17 cellular contexts compared by ENCODE assay signal in the genomic region with DNA sequence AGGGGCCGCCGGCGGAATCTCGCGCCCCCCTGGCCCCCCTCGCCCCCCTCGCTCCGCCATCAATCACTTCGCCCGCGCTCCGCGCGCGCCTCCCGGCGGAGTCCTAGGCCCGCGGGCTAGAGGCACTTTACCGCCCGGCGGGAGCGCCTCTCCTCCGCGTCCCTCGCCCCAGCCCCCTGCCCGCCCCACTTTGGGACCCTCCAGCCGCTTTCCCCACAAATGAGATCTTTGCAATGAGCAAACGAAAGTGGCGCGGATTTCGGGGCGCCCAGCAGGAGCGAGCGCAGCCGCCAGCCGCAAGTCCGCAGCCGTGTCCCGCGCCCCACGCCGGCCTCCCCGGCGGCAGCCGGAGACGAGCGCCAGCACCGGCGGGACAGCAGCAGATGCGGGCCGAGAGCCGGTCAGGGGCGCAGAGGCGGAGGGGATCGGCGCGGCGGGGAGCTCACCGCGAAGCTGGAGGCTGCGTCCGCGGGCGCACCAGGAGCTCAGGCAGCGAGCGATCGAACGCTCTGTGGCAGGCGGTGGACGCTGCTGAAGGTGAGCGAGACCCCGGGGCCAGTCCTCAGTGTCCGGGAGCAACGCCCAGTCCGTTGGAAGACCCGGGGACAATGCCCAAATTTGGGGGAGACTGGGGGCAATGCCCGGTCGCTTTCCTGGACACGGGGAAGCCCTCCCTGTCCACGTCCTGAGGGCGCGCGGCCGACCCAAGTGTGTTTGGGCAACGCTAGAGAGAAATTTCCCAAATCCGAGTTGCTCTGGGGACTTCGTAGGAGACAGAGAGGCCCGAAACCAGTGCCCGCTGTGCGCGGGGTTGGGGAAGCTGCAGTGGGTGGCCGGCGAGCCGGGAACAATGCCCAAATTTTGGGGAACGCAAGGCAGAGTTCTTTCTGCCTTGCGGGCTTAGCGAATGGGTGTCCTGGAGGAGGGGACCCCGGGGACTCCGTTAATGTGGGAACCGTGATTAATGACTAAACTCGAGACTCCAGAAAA. TPM values are rescaled to one million over a fixed set of nuclear protein-coding genes. Genes with fewer than 3 reads are reported as not detected.
A peak's percentile ranks its signal among the peaks of the same experiment; 100 is the strongest.
DNase-seq lines count a peak whose midpoint lies in the region; ATAC-seq and TF ChIP-seq lines count a peak whose summit lies in the region.
"Had no signal": no experiment of that assay in that cellular context is flagged by ENCODE, and none has a peak within 500 bp of the region (broad histone marks: within the 10 kb centered on the region; RNA-seq: fewer than 3 reads in every experiment).

No MANE protein-coding gene starts in this region.

- H2AFZ ChIP-seq in PC-9, result no peak overlapping the region

- ATAC-seq in activated naive CD8-positive, alpha-beta T cell treated with anti-CD3 and anti-CD28 coated beads, Interleukin-2, amount 10 ng/mL, durations not matched to agents 7 days and 5 days (ENCODE audit: low read depth), result no peak
- no peak for ATAC-seq in stimulated activated naive B cell treated with anti-CD40 and anti-IgM and Interleukin-4, amounts not matched to agents 10 μg/mL and 1 μg/mL and 100 μg/mL, for 72 hours (replicated peaks)
- ATAC-seq: foreskin keratinocyte, K562 had no signal

- no peaks in the 10 kb centered on the region for H4K20me1 ChIP-seq in PC-9 (ENCODE audit: insufficient read depth)

- H3K27ac ChIP-seq in A673 (ENCODE audit: low read depth, low read length, poor library complexity, severe bottlenecking), result no peak overlapping the region
- H3K27ac ChIP-seq in PC-9, result no peak overlapping the region
- H3K27ac ChIP-seq: ascending aorta, foreskin keratinocyte, neutrophil had no signal

- no peak overlapping the region for H3K4me3 Mint-ChIP-seq in activated naive CD8-positive, alpha-beta T cell treated with anti-CD3 and anti-CD28 coated beads, Interleukin-2, amount 10 ng/mL, durations not matched to agents 7 days and 5 days
- no peak overlapping the region for H3K4me3 Mint-ChIP-seq in activated naive CD8-positive, alpha-beta T cell treated with anti-CD3 and anti-CD28 coated beads for 36 hours
- H3K4me3 Mint-ChIP-seq in chondrocyte (ENCODE audit: unreplicated experiment), result no peak overlapping the region
- H3K4me3 Mint-ChIP-seq in mesothelial cell of epicardium, result peak overlapping the region; percentile 87
- H3K4me3 Mint-ChIP-seq in stimulated activated naive B cell treated with anti-CD40 and anti-IgM and Interleukin-4, amounts not matched to agents 10 μg/mL and 1 μg/mL and 100 μg/mL, for 72 hours, result peak overlapping the region; percentile 19 to 46
- no peak overlapping the region for H3K4me3 Mint-ChIP-seq in activated T-helper 1 cell treated with anti-CD3 and anti-CD28 coated beads, Interleukin-12 subunit alpha, Interleukin-12 subunit beta, Interleukin-2, Interleukin-4 antibody, amounts not matched to agents 30 ng/mL and 10 ng/mL and 1 ng/mL, durations not matched to agents 14 hours and 24 hours and 36 hours

- peaks cover 3% of the 10 kb centered on the region for H3K4me1 Mint-ChIP-seq in activated naive CD8-positive, alpha-beta T cell treated with anti-CD3 and anti-CD28 coated beads, Interleukin-2, amount 10 ng/mL, durations not matched to agents 7 days and 5 days
- H3K4me1 Mint-ChIP-seq in activated naive CD8-positive, alpha-beta T cell treated with anti-CD3 and anti-CD28 coated beads for 36 hours, result peaks cover 28% of the 10 kb centered on the region
- peaks cover 21% of the 10 kb centered on the region for H3K4me1 Mint-ChIP-seq in chondrocyte (ENCODE audit: low read depth)
- peaks cover 33% of the 10 kb centered on the region for H3K4me1 Mint-ChIP-seq in mesothelial cell of epicardium
- peaks cover 32 to 63% of the 10 kb centered on the region in 2 donors for H3K4me1 Mint-ChIP-seq in stimulated activated naive B cell treated with anti-CD40 and anti-IgM and Interleukin-4, amounts not matched to agents 10 μg/mL and 1 μg/mL and 100 μg/mL, for 72 hours
- H3K4me1 Mint-ChIP-seq in activated T-helper 1 cell treated with anti-CD3 and anti-CD28 coated beads, Interleukin-12 subunit alpha, Interleukin-12 subunit beta, Interleukin-2, Interleukin-4 antibody, amounts not matched to agents 30 ng/mL and 10 ng/mL and 1 ng/mL, durations not matched to agents 14 hours and 24 hours and 36 hours (ENCODE audit: low read depth), result peaks cover 12% of the 10 kb centered on the region

- TF ChIP-seq CTCF in chondrocyte (IDR thresholded peaks at IDR 0.05), result peak; percentile 22
- no peak for TF ChIP-seq CTCF in mesothelial cell of epicardium (IDR thresholded peaks at IDR 0.05; ENCODE audit: unreplicated experiment)
- no peak for TF ChIP-seq CTCF in A673 (conservative IDR thresholded peaks at IDR 0.05; ENCODE audit: low read depth, low read length)
- TF ChIP-seq CTCF in PC-9 (conservative IDR thresholded peaks at IDR 0.05), result no peak

- H3K4me1 ChIP-seq in A673 (ENCODE audit: insufficient read depth, low read length, poor library complexity, severe bottlenecking) (no peaks in the 10 kb centered on the region), PC-9 (replicated peaks; ENCODE audit: insufficient read depth) (peaks cover 13% of the 10 kb centered on the region)

- no peak overlapping the region for H3K4me2 ChIP-seq in PC-9

- H3K36me3 Mint-ChIP-seq in activated naive CD8-positive, alpha-beta T cell treated with anti-CD3 and anti-CD28 coated beads, Interleukin-2, amount 10 ng/mL, durations not matched to agents 7 days and 5 days, result no peaks in the 10 kb centered on the region
- no peaks in the 10 kb centered on the region for H3K36me3 Mint-ChIP-seq in activated naive CD8-positive, alpha-beta T cell treated with anti-CD3 and anti-CD28 coated beads for 36 hours
- no peaks in the 10 kb centered on the region for H3K36me3 Mint-ChIP-seq in chondrocyte (ENCODE audit: low read depth)
- no peaks in the 10 kb centered on the region for H3K36me3 Mint-ChIP-seq in mesothelial cell of epicardium
- H3K36me3 Mint-ChIP-seq in stimulated activated naive B cell treated with anti-CD40 and anti-IgM and Interleukin-4, amounts not matched to agents 10 μg/mL and 1 μg/mL and 100 μg/mL, for 72 hours, result no peaks in the 10 kb centered on the region
- H3K36me3 Mint-ChIP-seq in activated T-helper 1 cell treated with anti-CD3 and anti-CD28 coated beads, Interleukin-12 subunit alpha, Interleukin-12 subunit beta, Interleukin-2, Interleukin-4 antibody, amounts not matched to agents 30 ng/mL and 10 ng/mL and 1 ng/mL, durations not matched to agents 14 hours and 24 hours and 36 hours (ENCODE audit: low read depth), result no peaks in the 10 kb centered on the region

- no peaks in the 10 kb centered on the region for H3K9me2 ChIP-seq in PC-9 (ENCODE audit: insufficient read depth)

- CTCF ChIA-PET in A673 (lab: Charles Lee), result no interaction called here
- CTCF ChIA-PET in PC-9 (lab: Charles Lee), result interaction anchor here (0.6 kb wide), 1 partner anchor 11 kb away, joined by 7 read pairs; no protein-coding TSS in a partner anchor

- H3K79me2 ChIP-seq in PC-9 (ENCODE audit: low read depth), result no peaks in the 10 kb centered on the region

- no peaks in the 10 kb centered on the region for H3K9me3 Mint-ChIP-seq in activated naive CD8-positive, alpha-beta T cell treated with anti-CD3 and anti-CD28 coated beads, Interleukin-2, amount 10 ng/mL, durations not matched to agents 7 days and 5 days
- H3K9me3 Mint-ChIP-seq in activated naive CD8-positive, alpha-beta T cell treated with anti-CD3 and anti-CD28 coated beads for 36 hours, result no peaks in the 10 kb centered on the region
- H3K9me3 Mint-ChIP-seq in chondrocyte (ENCODE audit: low read depth) (no peaks in the 10 kb centered on the region), mesothelial cell of epicardium (no peaks in the 10 kb centered on the region)
- H3K9me3 Mint-ChIP-seq in stimulated activated naive B cell treated with anti-CD40 and anti-IgM and Interleukin-4, amounts not matched to agents 10 μg/mL and 1 μg/mL and 100 μg/mL, for 72 hours, result no peaks in the 10 kb centered on the region
- no peaks in the 10 kb centered on the region for H3K9me3 Mint-ChIP-seq in activated T-helper 1 cell treated with anti-CD3 and anti-CD28 coated beads, Interleukin-12 subunit alpha, Interleukin-12 subunit beta, Interleukin-2, Interleukin-4 antibody, amounts not matched to agents 30 ng/mL and 10 ng/mL and 1 ng/mL, durations not matched to agents 14 hours and 24 hours and 36 hours

- POLR2A ChIA-PET in activated naive CD8-positive, alpha-beta T cell treated with anti-CD3 and anti-CD28 coated beads, Interleukin-2, amount 10 ng/mL, durations not matched to agents 7 days and 5 days (lab: Charles Lee), result no interaction called here
- POLR2A ChIA-PET in A673 (lab: Charles Lee; ENCODE audit: low non-redundant PET) (no interaction called here), PC-9 (lab: Charles Lee; ENCODE audit: unreplicated experiment) (no interaction called here)

- peak overlapping the region; percentile 17 for H3K27ac Mint-ChIP-seq in activated naive CD8-positive, alpha-beta T cell treated with anti-CD3 and anti-CD28 coated beads, Interleukin-2, amount 10 ng/mL, durations not matched to agents 7 days and 5 days
- no peak overlapping the region for H3K27ac Mint-ChIP-seq in activated naive CD8-positive, alpha-beta T cell treated with anti-CD3 and anti-CD28 coated beads for 36 hours
- no peak overlapping the region for H3K27ac Mint-ChIP-seq in chondrocyte (ENCODE audit: unreplicated experiment)
- peak overlapping the region; percentile 90 for H3K27ac Mint-ChIP-seq in mesothelial cell of epicardium
- H3K27ac Mint-ChIP-seq in stimulated activated naive B cell treated with anti-CD40 and anti-IgM and Interleukin-4, amounts not matched to agents 10 μg/mL and 1 μg/mL and 100 μg/mL, for 72 hours, result peak overlapping the region; percentile 67
- H3K27ac Mint-ChIP-seq in activated T-helper 1 cell treated with anti-CD3 and anti-CD28 coated beads, Interleukin-12 subunit alpha, Interleukin-12 subunit beta, Interleukin-2, Interleukin-4 antibody, amounts not matched to agents 30 ng/mL and 10 ng/mL and 1 ng/mL, durations not matched to agents 14 hours and 24 hours and 36 hours, result no peak overlapping the region

- H3K4me3 ChIP-seq in A673 (ENCODE audit: low read depth, low read length, poor library complexity, severe bottlenecking) (no peak overlapping the region), PC-9 (no peak overlapping the region)
- H3K4me3 ChIP-seq: ascending aorta, K562, thoracic aorta had no signal

- peaks cover 70% of the 10 kb centered on the region for H3K27me3 Mint-ChIP-seq in activated naive CD8-positive, alpha-beta T cell treated with anti-CD3 and anti-CD28 coated beads, Interleukin-2, amount 10 ng/mL, durations not matched to agents 7 days and 5 days
- H3K27me3 Mint-ChIP-seq in activated naive CD8-positive, alpha-beta T cell treated with anti-CD3 and anti-CD28 coated beads for 36 hours, result peaks cover 80% of the 10 kb centered on the region
- peaks cover 45% of the 10 kb centered on the region for H3K27me3 Mint-ChIP-seq in chondrocyte (ENCODE audit: low read depth)
- peaks cover 73% of the 10 kb centered on the region for H3K27me3 Mint-ChIP-seq in mesothelial cell of epicardium (ENCODE audit: low read depth)
- H3K27me3 Mint-ChIP-seq in stimulated activated naive B cell treated with anti-CD40 and anti-IgM and Interleukin-4, amounts not matched to agents 10 μg/mL and 1 μg/mL and 100 μg/mL, for 72 hours, result peaks cover 47 to 85% of the 10 kb centered on the region in 2 donors
- peaks cover 57% of the 10 kb centered on the region for H3K27me3 Mint-ChIP-seq in activated T-helper 1 cell treated with anti-CD3 and anti-CD28 coated beads, Interleukin-12 subunit alpha, Interleukin-12 subunit beta, Interleukin-2, Interleukin-4 antibody, amounts not matched to agents 30 ng/mL and 10 ng/mL and 1 ng/mL, durations not matched to agents 14 hours and 24 hours and 36 hours (ENCODE audit: insufficient read depth)

- H3F3A ChIP-seq in PC-9 (ENCODE audit: insufficient read depth, low read depth), result peaks cover 16% of the 10 kb centered on the region

- no peaks in the 10 kb centered on the region for H3K9me3 ChIP-seq in A673 (ENCODE audit: low read depth, low read length, poor library complexity, severe bottlenecking)
- no peaks in the 10 kb centered on the region for H3K9me3 ChIP-seq in PC-9 (ENCODE audit: insufficient read depth, low read depth)
- H3K9me3 ChIP-seq: ascending aorta, neutrophil, thoracic aorta had no signal

- H3K27me3 ChIP-seq in A673 (replicated peaks; ENCODE audit: insufficient read depth, low read depth, low read length, poor library complexity) (peaks cover 87% of the 10 kb centered on the region), PC-9 (ENCODE audit: insufficient read depth, low read depth) (peaks cover 15% of the 10 kb centered on the region)

- intact Hi-C loops in A673 (cut with micrococcal nuclease; ENCODE audit: unreplicated experiment), result no loop called here
- intact Hi-C loops in activated T-helper 1 cell treated with anti-CD3 and anti-CD28 coated beads, Interleukin-12 subunit alpha, Interleukin-12 subunit beta, Interleukin-2, Interleukin-4 antibody, amounts not matched to agents 30 ng/mL and 10 ng/mL and 1 ng/mL, durations not matched to agents 14 hours and 24 hours and 36 hours (cut with micrococcal nuclease), result loop anchor here (5.0 kb wide), 1 partner anchor 568 kb away; a partner anchor contains a TSS
- intact Hi-C loops in PC-9 (cut with micrococcal nuclease; ENCODE audit: unreplicated experiment), result no loop called here

- BruUV-seq in A673 (replicated peaks; lab: Mats Ljungman, UMichigan), result no TSS peak
- no TSS peak for BruUV-seq in PC-9 (replicated peaks; lab: Mats Ljungman, UMichigan)

- DNase-seq in activated naive CD8-positive, alpha-beta T cell treated with anti-CD3 and anti-CD28 coated beads, Interleukin-2, amount 10 ng/mL, durations not matched to agents 7 days and 5 days, result peak; percentile 40
- DNase-seq in activated naive CD8-positive, alpha-beta T cell treated with anti-CD3 and anti-CD28 coated beads for 36 hours, result no peak
- DNase-seq in chondrocyte (ENCODE audit: low spot score), result no peak
- DNase-seq in mesothelial cell of epicardium (ENCODE audit: low spot score in 2 of 2, unreplicated experiment in 2 of 2), result peak in 1 of 2 experiments; percentile 66
- DNase-seq in stimulated activated naive B cell treated with anti-CD40 and anti-IgM and Interleukin-4, amounts not matched to agents 10 μg/mL and 1 μg/mL and 100 μg/mL, for 72 hours, result no peak
- no peak for DNase-seq in A673 (ENCODE audit: low spot score)
- DNase-seq in activated T-helper 1 cell treated with anti-CD3 and anti-CD28 coated beads, Interleukin-12 subunit alpha, Interleukin-12 subunit beta, Interleukin-2, Interleukin-4 antibody, amounts not matched to agents 30 ng/mL and 10 ng/mL and 1 ng/mL, durations not matched to agents 14 hours and 24 hours and 36 hours (ENCODE audit: low spot score), result no peak
- DNase-seq in PC-9, result no peak
- DNase-seq: activated CD4-positive, CD25-positive, alpha-beta regulatory T cell; effector CD4-positive, alpha-beta T cell; foreskin keratinocyte; NCI-H1436 treated with DMSO at 0.1 percent for 48 hours; NCI-H446 had no signal

- H3K36me3 ChIP-seq in A673 (ENCODE audit: insufficient read depth, low read length, poor library complexity, severe bottlenecking), result no peaks in the 10 kb centered on the region
- no peaks in the 10 kb centered on the region for H3K36me3 ChIP-seq in PC-9 (ENCODE audit: low read depth)
- H3K36me3 ChIP-seq: ascending aorta, neutrophil, thoracic aorta had no signal

RNA-seq across cellular contexts. Expression of a gene that starts 1.5 kb away (rescaled TPM):
- not detected for total RNA-seq in activated naive CD8-positive, alpha-beta T cell treated with anti-CD3 and anti-CD28 coated beads, Interleukin-2, amount 10 ng/mL, durations not matched to agents 7 days and 5 days
- under 1 TPM; 0.06 to 0.08 TPM for total RNA-seq in activated naive CD8-positive, alpha-beta T cell treated with anti-CD3 and anti-CD28 coated beads for 36 hours
- total RNA-seq in chondrocyte (107 to 716 TPM (median 110 TPM) in 3 replicates), mesothelial cell of epicardium (3,009 to 3,275 TPM (median 3,171 TPM) in 3 replicates), A673 (2021) (0.17 and 0.20 TPM in 2 replicates), PC-9 (2021) (0.15 and 0.24 TPM in 2 replicates)
- total RNA-seq in activated T-helper 1 cell treated with anti-CD3 and anti-CD28 coated beads, Interleukin-12 subunit alpha, Interleukin-12 subunit beta, Interleukin-2, Interleukin-4 antibody, amounts not matched to agents 30 ng/mL and 10 ng/mL and 1 ng/mL, durations not matched to agents 14 hours and 24 hours and 36 hours, result 1.2 and 1.5 TPM in 2 replicates

RNA-seq across cellular contexts. Expression of a gene that starts 20.3 kb away (rescaled TPM):
- total RNA-seq in activated naive CD8-positive, alpha-beta T cell treated with anti-CD3 and anti-CD28 coated beads, Interleukin-2, amount 10 ng/mL, durations not matched to agents 7 days and 5 days, result not detected
- not detected for total RNA-seq in activated naive CD8-positive, alpha-beta T cell treated with anti-CD3 and anti-CD28 coated beads for 36 hours
- total RNA-seq in chondrocyte (not detected in 3 replicates), mesothelial cell of epicardium (not detected in 3 replicates), A673 (2021) (not detected in 2 replicates), PC-9 (2021) (not detected in 2 replicates)
- total RNA-seq in activated T-helper 1 cell treated with anti-CD3 and anti-CD28 coated beads, Interleukin-12 subunit alpha, Interleukin-12 subunit beta, Interleukin-2, Interleukin-4 antibody, amounts not matched to agents 30 ng/mL and 10 ng/mL and 1 ng/mL, durations not matched to agents 14 hours and 24 hours and 36 hours, result not detected in 2 replicates
- total RNA-seq: ascending aorta, foreskin keratinocyte, K562, thoracic aorta had no signal

RNA-seq across cellular contexts. Expression of a gene that starts 30.9 kb away (rescaled TPM):
- total RNA-seq in activated naive CD8-positive, alpha-beta T cell treated with anti-CD3 and anti-CD28 coated beads, Interleukin-2, amount 10 ng/mL, durations not matched to agents 7 days and 5 days, result not detected
- total RNA-seq in activated naive CD8-positive, alpha-beta T cell treated with anti-CD3 and anti-CD28 coated beads for 36 hours, result not detected
- total RNA-seq in chondrocyte (not detected in 3 replicates), mesothelial cell of epicardium (0.77 to 1.4 TPM (median 1.1 TPM) in 3 replicates), A673 (2021) (not detected in 2 replicates), PC-9 (2021) (2.2 and 2.5 TPM in 2 replicates)
- total RNA-seq in activated T-helper 1 cell treated with anti-CD3 and anti-CD28 coated beads, Interleukin-12 subunit alpha, Interleukin-12 subunit beta, Interleukin-2, Interleukin-4 antibody, amounts not matched to agents 30 ng/mL and 10 ng/mL and 1 ng/mL, durations not matched to agents 14 hours and 24 hours and 36 hours, result not detected in 2 replicates
- total RNA-seq: ascending aorta, K562, thoracic aorta had no signal

Comparison
In these comparisons a context has a peak if more than half of its experiments do, and no peak if none do; other contexts are left out.
1. H3K27ac Mint-ChIP-seq: peak in activated naive CD8-positive, alpha-beta T cell treated with anti-CD3 and anti-CD28 coated beads, Interleukin-2, amount 10 ng/mL, durations not matched to agents 7 days and 5 days (single experiment), mesothelial cell of epicardium (single experiment) and stimulated activated naive B cell treated with anti-CD40 and anti-IgM and Interleukin-4, amounts not matched to agents 10 μg/mL and 1 μg/mL and 100 μg/mL, for 72 hours (single experiment); none in activated naive CD8-positive, alpha-beta T cell treated with anti-CD3 and anti-CD28 coated beads for 36 hours (single experiment), chondrocyte (single experiment) and activated T-helper 1 cell treated with anti-CD3 and anti-CD28 coated beads, Interleukin-12 subunit alpha, Interleukin-12 subunit beta, Interleukin-2, Interleukin-4 antibody, amounts not matched to agents 30 ng/mL and 10 ng/mL and 1 ng/mL, durations not matched to agents 14 hours and 24 hours and 36 hours (single experiment).
2. H3K4me3 Mint-ChIP-seq: peak in mesothelial cell of epicardium (single experiment) and stimulated activated naive B cell treated with anti-CD40 and anti-IgM and Interleukin-4, amounts not matched to agents 10 μg/mL and 1 μg/mL and 100 μg/mL, for 72 hours (2 of 2); none in activated naive CD8-positive, alpha-beta T cell treated with anti-CD3 and anti-CD28 coated beads, Interleukin-2, amount 10 ng/mL, durations not matched to agents 7 days and 5 days (single experiment), activated naive CD8-positive, alpha-beta T cell treated with anti-CD3 and anti-CD28 coated beads for 36 hours (single experiment), chondrocyte (single experiment) and activated T-helper 1 cell treated with anti-CD3 and anti-CD28 coated beads, Interleukin-12 subunit alpha, Interleukin-12 subunit beta, Interleukin-2, Interleukin-4 antibody, amounts not matched to agents 30 ng/mL and 10 ng/mL and 1 ng/mL, durations not matched to agents 14 hours and 24 hours and 36 hours (single experiment).
3. RNA of a gene that starts 1.5 kb away (total RNA-seq): 3,009 to 3,275 TPM in mesothelial cell of epicardium and 107 to 716 TPM in chondrocyte; 1.2 to 1.5 TPM in activated T-helper 1 cell treated with anti-CD3 and anti-CD28 coated beads, Interleukin-12 subunit alpha, Interleukin-12 subunit beta, Interleukin-2, Interleukin-4 antibody, amounts not matched to agents 30 ng/mL and 10 ng/mL and 1 ng/mL, durations not matched to agents 14 hours and 24 hours and 36 hours, 0.15 to 0.24 TPM in PC-9, 0.17 to 0.20 TPM in A673, 0.06 to 0.08 TPM in activated naive CD8-positive, alpha-beta T cell treated with anti-CD3 and anti-CD28 coated beads for 36 hours and not detected in activated naive CD8-positive, alpha-beta T cell treated with anti-CD3 and anti-CD28 coated beads, Interleukin-2, amount 10 ng/mL, durations not matched to agents 7 days and 5 days; every median in the first group is over 10 times any median in the second.